ENCODE assay signal across 12 cellular contexts in the genomic region with DNA sequence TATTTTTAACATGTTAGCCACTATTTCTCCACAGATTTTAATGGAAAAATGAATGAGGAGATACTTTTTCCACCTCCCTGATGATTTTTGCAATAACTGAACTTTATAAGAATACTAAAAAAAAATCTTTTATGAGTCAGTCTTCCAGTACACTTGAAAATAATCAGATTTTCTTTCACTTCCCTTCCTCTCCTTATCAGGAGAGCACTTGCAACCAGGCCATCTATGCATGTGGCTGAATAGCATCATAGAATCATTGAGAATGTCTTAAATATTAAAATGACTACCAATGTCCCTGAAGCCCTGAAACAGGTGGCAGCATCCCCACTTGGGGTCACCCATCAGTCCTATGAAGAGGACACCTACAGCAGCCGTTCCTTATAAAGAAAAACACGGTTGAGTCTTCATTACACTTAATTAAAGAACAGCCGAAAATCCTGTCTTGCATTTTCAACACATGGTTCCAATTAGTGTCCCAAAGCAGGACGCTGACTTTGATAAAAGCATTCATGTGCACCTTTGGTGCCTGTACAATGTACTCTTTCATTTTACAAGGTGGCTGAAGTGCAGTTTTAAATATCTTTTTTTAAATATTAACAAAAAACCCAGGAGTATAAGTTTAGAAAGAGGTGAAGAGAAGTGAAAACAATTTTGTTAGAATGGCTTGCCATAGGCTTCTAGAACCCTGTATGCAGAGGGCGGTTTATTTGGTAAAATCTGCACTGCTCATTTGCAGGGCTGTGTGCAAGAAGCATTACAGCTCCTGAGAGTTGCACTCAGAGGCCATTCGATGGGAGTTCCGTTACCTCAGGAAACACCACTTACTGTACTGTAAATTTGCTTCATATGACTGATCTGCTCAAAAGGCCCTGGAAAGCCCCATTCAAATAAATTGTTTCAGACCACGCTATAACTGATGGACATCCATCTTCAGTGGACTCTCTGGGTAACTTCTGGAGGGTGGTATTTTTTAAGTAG.
A peak's percentile ranks its signal among the peaks of the same experiment; 100 is the strongest.
DNase-seq lines count a peak whose midpoint lies in the region; ATAC-seq and TF ChIP-seq lines count a peak whose summit lies in the region.
"Had no signal": no experiment of that assay in that cellular context is flagged by ENCODE, and none has a peak within 500 bp of the region (broad histone marks: within the 10 kb centered on the region; RNA-seq: fewer than 3 reads in every experiment).

No MANE protein-coding gene starts in this region.

- peaks cover 8% of the 10 kb centered on the region for H3K4me1 Mint-ChIP-seq in mesothelial cell of epicardium
- H3K4me1 Mint-ChIP-seq: central memory CD8-positive, alpha-beta T cell had no signal

- H3K36me3 Mint-ChIP-seq in mesothelial cell of epicardium: no peaks in the 10 kb centered on the region

- ATAC-seq in GM18873 (IDR thresholded peaks at IDR 0.05; ENCODE audit: low FRiP score, unreplicated experiment): peak; percentile 71
- ATAC-seq in GM21737 (IDR thresholded peaks at IDR 0.05; ENCODE audit: unreplicated experiment): peak; percentile 57
- peak; percentile 60 for ATAC-seq in HG03439 (IDR thresholded peaks at IDR 0.05; ENCODE audit: unreplicated experiment)
- ATAC-seq: left colon had no signal

- peaks cover 17% of the 10 kb centered on the region for H3K9me3 Mint-ChIP-seq in mesothelial cell of epicardium

- no peak overlapping the region for H3K4me3 Mint-ChIP-seq in mesothelial cell of epicardium
- H3K4me3 Mint-ChIP-seq: activated T-helper 1 cell treated with anti-CD3 and anti-CD28 coated beads, Interleukin-12 subunit alpha, Interleukin-12 subunit beta, Interleukin-2, Interleukin-4 antibody, amounts not matched to agents 30 ng/mL and 10 ng/mL and 1 ng/mL, durations not matched to agents 14 hours and 24 hours and 36 hours; central memory CD8-positive, alpha-beta T cell had no signal

- H3K27ac Mint-ChIP-seq in mesothelial cell of epicardium: no peak overlapping the region
- H3K27ac Mint-ChIP-seq: activated T-helper 1 cell treated with anti-CD3 and anti-CD28 coated beads, Interleukin-12 subunit alpha, Interleukin-12 subunit beta, Interleukin-2, Interleukin-4 antibody, amounts not matched to agents 30 ng/mL and 10 ng/mL and 1 ng/mL, durations not matched to agents 14 hours and 24 hours and 36 hours had no signal

- no peaks in the 10 kb centered on the region for H3K27me3 Mint-ChIP-seq in mesothelial cell of epicardium (ENCODE audit: low read depth)
- H3K27me3 Mint-ChIP-seq: central memory CD8-positive, alpha-beta T cell had no signal

- TF ChIP-seq CTCF in mesothelial cell of epicardium (IDR thresholded peaks at IDR 0.05; ENCODE audit: unreplicated experiment): no peak

- DNase-seq in germinal center (ENCODE audit: low spot score) (peak; percentile 4), mesothelial cell of epicardium (ENCODE audit: low spot score in 2 of 2, unreplicated experiment in 2 of 2) (no peak), NCI-H1092 (lab: John Stamatoyannopoulos, UW) (no peak)
- no peak for DNase-seq in activated effector memory CD4-positive, alpha-beta T cell treated with anti-CD3 and anti-CD28 coated beads, Interleukin-2, amount 50 U/mL, for 16 hours
- DNase-seq: activated CD4-positive, CD25-positive, alpha-beta regulatory T cell; left colon; NCI-H2107 had no signal
